ENCODE assay signal across 1 cellular context in the genomic region with DNA sequence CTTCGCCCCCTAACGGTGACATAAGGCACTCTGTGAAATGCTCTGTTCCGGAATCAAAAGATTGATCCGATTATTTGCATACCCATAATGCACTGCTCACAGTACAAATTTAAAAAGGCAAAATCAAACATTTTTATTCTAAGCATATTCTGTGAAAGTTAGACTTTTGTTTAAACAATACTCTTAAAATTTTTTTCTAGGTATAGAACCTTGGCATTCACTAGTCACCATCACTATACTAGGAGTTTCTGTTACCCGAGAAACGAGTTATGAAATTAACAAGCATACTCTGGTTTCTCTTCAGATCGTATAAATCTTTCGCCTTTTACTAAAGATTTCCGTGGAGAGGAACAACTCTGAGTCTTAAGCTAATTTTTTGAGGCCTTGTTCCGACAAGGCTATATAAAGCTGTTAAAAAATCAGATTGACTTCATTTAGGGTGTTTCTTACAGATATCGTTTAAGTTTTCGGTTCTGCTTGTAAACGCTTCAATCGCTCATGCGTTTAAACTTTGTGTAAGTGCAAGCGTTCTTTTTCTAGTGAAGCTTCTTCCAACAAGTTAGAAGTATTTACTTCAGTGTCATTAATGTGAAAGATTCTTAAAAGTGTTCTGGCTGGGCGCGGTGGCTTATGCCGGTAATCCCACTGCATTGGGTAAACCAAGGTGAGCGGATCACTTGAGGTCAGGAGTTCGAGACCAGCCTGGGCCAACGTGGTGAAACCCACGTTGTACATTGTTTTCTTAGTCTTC.
A peak's percentile ranks its signal among the peaks of the same experiment; 100 is the strongest.
TF ChIP-seq lines count a peak whose summit lies in the region.

TSS of gene RNU5B-1 (plus strand) at position 285 of the 751 bp plus-strand sequence.

TF ChIP-seq in K562, 482 proteins besides CTCF, POLR2A, EP300 and RAD21 (continued from another document and continues in another):
- TF ChIP-seq FIP1L1 (IDR thresholded peaks at IDR 0.05; ENCODE audit: low read depth, low read length, poor library complexity, severe bottlenecking) = no peak
- TF ChIP-seq, protein P1, sequence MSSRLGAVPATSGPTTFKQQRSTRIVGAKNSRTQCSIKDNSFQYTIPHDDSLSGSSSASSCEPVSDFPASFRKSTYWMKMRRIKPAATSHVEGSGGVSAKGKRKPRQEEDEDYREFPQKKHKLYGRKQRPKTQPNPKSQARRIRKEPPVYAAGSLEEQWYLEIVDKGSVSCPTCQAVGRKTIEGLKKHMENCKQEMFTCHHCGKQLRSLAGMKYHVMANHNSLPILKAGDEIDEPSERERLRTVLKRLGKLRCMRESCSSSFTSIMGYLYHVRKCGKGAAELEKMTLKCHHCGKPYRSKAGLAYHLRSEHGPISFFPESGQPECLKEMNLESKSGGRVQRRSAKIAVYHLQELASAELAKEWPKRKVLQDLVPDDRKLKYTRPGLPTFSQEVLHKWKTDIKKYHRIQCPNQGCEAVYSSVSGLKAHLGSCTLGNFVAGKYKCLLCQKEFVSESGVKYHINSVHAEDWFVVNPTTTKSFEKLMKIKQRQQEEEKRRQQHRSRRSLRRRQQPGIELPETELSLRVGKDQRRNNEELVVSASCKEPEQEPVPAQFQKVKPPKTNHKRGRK (tag; IDR thresholded peaks at IDR 0.05) = no peak
- TF ChIP-seq ZBTB26 (CRISPR knock-in tag; IDR thresholded peaks at IDR 0.05) = peak; percentile 99
- TF ChIP-seq RBFOX2 (IDR thresholded peaks at IDR 0.05; ENCODE audit: low read depth, low read length) = peak; percentile 87
- peak; percentile 99 for TF ChIP-seq HBP1 (CRISPR knock-in tag; IDR thresholded peaks at IDR 0.05)
- TF ChIP-seq SIN3B (IDR thresholded peaks at IDR 0.05; ENCODE audit: low read depth) = no peak
- TF ChIP-seq FUS (optimal IDR thresholded peaks at IDR 0.05; ENCODE audit: low read depth, low read length) = peak; percentile 97
- TF ChIP-seq NFIX (CRISPR knock-in tag; IDR thresholded peaks at IDR 0.05; ENCODE audit: low read depth) = 0 out of 2 replicates have a peak, but pooled peaks have one; percentile 11
- TF ChIP-seq ZBTB8A (IDR thresholded peaks at IDR 0.05; ENCODE audit: partially characterized antibody) = peak; percentile 98
- TF ChIP-seq PHB2 (IDR thresholded peaks at IDR 0.05; ENCODE audit: low read depth) = no peak; the same call in 1 of the 2 replicates
- TF ChIP-seq NCOR1 (IDR thresholded peaks at IDR 0.05) = peak; percentile 97
- TF ChIP-seq THAP7 (CRISPR knock-in tag; IDR thresholded peaks at IDR 0.05) = peak; percentile 96
- peak; percentile 95 for TF ChIP-seq ZNF780A (CRISPR knock-in tag; IDR thresholded peaks at IDR 0.05)
- TF ChIP-seq, protein P2, sequence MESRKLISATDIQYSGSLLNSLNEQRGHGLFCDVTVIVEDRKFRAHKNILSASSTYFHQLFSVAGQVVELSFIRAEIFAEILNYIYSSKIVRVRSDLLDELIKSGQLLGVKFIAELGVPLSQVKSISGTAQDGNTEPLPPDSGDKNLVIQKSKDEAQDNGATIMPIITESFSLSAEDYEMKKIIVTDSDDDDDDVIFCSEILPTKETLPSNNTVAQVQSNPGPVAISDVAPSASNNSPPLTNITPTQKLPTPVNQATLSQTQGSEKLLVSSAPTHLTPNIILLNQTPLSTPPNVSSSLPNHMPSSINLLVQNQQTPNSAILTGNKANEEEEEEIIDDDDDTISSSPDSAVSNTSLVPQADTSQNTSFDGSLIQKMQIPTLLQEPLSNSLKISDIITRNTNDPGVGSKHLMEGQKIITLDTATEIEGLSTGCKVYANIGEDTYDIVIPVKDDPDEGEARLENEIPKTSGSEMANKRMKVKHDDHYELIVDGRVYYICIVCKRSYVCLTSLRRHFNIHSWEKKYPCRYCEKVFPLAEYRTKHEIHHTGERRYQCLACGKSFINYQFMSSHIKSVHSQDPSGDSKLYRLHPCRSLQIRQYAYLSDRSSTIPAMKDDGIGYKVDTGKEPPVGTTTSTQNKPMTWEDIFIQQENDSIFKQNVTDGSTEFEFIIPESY (CRISPR knock-in tag; IDR thresholded peaks at IDR 0.05) = peak; percentile 64
- TF ChIP-seq SFPQ (IDR thresholded peaks at IDR 0.05; ENCODE audit: low read depth, low read length) = no peak
- TF ChIP-seq ZNF217 (CRISPR knock-in tag; IDR thresholded peaks at IDR 0.05) = no peak
- peak; percentile 93 for TF ChIP-seq ZNF175 (CRISPR knock-in tag; IDR thresholded peaks at IDR 0.05; ENCODE audit: low read depth)
- TF ChIP-seq ZNF316 (IDR thresholded peaks at IDR 0.05) = peak; percentile 99
- TF ChIP-seq ZNF609 (CRISPR knock-in tag; IDR thresholded peaks at IDR 0.05; ENCODE audit: borderline replicate concordance) = peak; percentile 98; the same call in 1 of the 2 replicates
- peak; percentile 8 to 88; a peak in 2 of 4 replicates for TF ChIP-seq RCOR1 (IDR thresholded peaks at IDR 0.05; ENCODE audit: borderline replicate concordance in 1 of 2, low read depth in 2 of 2, low read length in 2 of 2)
- TF ChIP-seq TBP (optimal IDR thresholded peaks at IDR 0.05; ENCODE audit: low read depth, low read length) = no peak
- TF ChIP-seq, protein P3, sequence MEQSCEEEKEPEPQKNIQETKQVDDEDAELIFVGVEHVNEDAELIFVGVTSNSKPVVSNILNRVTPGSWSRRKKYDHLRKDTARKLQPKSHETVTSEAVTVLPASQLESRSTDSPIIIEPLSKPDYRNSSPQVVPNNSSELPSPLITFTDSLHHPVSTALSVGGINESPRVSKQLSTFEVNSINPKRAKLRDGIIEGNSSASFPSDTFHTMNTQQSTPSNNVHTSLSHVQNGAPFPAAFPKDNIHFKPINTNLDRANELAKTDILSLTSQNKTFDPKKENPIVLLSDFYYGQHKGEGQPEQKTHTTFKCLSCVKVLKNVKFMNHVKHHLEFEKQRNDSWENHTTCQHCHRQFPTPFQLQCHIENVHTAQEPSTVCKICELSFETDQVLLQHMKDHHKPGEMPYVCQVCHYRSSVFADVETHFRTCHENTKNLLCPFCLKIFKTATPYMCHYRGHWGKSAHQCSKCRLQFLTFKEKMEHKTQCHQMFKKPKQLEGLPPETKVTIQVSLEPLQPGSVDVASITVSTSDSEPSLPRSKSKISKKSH (CRISPR knock-in tag; IDR thresholded peaks at IDR 0.05) = peak; percentile 61; the same call in 1 of the 2 replicates
- TF ChIP-seq TEAD2 (tag; IDR thresholded peaks at IDR 0.05) = no peak
- TF ChIP-seq, protein P4, sequence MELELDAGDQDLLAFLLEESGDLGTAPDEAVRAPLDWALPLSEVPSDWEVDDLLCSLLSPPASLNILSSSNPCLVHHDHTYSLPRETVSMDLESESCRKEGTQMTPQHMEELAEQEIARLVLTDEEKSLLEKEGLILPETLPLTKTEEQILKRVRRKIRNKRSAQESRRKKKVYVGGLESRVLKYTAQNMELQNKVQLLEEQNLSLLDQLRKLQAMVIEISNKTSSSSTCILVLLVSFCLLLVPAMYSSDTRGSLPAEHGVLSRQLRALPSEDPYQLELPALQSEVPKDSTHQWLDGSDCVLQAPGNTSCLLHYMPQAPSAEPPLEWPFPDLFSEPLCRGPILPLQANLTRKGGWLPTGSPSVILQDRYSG (tag; conservative IDR thresholded peaks at IDR 0.05; ENCODE audit: low read depth) = no peak
- TF ChIP-seq, protein P5, sequence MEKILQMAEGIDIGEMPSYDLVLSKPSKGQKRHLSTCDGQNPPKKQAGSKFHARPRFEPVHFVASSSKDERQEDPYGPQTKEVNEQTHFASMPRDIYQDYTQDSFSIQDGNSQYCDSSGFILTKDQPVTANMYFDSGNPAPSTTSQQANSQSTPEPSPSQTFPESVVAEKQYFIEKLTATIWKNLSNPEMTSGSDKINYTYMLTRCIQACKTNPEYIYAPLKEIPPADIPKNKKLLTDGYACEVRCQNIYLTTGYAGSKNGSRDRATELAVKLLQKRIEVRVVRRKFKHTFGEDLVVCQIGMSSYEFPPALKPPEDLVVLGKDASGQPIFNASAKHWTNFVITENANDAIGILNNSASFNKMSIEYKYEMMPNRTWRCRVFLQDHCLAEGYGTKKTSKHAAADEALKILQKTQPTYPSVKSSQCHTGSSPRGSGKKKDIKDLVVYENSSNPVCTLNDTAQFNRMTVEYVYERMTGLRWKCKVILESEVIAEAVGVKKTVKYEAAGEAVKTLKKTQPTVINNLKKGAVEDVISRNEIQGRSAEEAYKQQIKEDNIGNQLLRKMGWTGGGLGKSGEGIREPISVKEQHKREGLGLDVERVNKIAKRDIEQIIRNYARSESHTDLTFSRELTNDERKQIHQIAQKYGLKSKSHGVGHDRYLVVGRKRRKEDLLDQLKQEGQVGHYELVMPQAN (IDR thresholded peaks at IDR 0.05; ENCODE audit: borderline replicate concordance) = peak; percentile 48; the same call in 1 of the 2 replicates
- TF ChIP-seq ZNF232 (CRISPR knock-in tag; IDR thresholded peaks at IDR 0.05) = no peak; the same call in 1 of the 2 replicates
- TF ChIP-seq MAX (CRISPR knock-in tag; IDR thresholded peaks at IDR 0.05) = 0 out of 2 replicates have a peak, but pooled peaks have one; percentile 43
- TF ChIP-seq, protein P6, sequence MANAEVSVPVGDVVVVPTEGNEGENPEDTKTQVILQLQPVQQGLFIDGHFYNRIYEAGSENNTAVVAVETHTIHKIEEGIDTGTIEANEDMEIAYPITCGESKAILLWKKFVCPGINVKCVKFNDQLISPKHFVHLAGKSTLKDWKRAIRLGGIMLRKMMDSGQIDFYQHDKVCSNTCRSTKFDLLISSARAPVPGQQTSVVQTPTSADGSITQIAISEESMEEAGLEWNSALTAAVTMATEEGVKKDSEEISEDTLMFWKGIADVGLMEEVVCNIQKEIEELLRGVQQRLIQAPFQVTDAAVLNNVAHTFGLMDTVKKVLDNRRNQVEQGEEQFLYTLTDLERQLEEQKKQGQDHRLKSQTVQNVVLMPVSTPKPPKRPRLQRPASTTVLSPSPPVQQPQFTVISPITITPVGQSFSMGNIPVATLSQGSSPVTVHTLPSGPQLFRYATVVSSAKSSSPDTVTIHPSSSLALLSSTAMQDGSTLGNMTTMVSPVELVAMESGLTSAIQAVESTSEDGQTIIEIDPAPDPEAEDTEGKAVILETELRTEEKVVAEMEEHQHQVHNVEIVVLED (CRISPR knock-in tag; IDR thresholded peaks at IDR 0.05) = no peak
- no peak for TF ChIP-seq ZNF133 (CRISPR knock-in tag; IDR thresholded peaks at IDR 0.05)
